ENCODE assay signal across 1 cellular context in genomic region chr1:156643266-156644092, GRCh38.
TF ChIP-seq lines count a peak whose summit lies in the region.

No MANE protein-coding gene starts in this region.

TF ChIP-seq in IMR-90, 13 proteins besides CTCF, POLR2A, EP300 and RAD21:
- TF ChIP-seq BHLHE40 (IDR thresholded peaks at IDR 0.05; ENCODE audit: low read depth, low read length) (no peak), MXI1 (IDR thresholded peaks at IDR 0.05; ENCODE audit: borderline replicate concordance, low read depth, low read length) (no peak), CHD1 (IDR thresholded peaks at IDR 0.05; ENCODE audit: low read depth, low read length) (no peak), SMC3 (IDR thresholded peaks at IDR 0.05; ENCODE audit: low read depth, low read length) (no peak), USF2 (IDR thresholded peaks at IDR 0.05; ENCODE audit: low read depth, low read length) (no peak), FOS (IDR thresholded peaks at IDR 0.05; ENCODE audit: low read depth, low read length) (no peak), MAZ (IDR thresholded peaks at IDR 0.05; ENCODE audit: borderline replicate concordance, low read depth, low read length) (no peak), RCOR1 (IDR thresholded peaks at IDR 0.05; ENCODE audit: insufficient replicate concordance, low read length) (no peak), RFX5 (IDR thresholded peaks at IDR 0.05; ENCODE audit: low read depth, low read length) (no peak), ELK1 (IDR thresholded peaks at IDR 0.05; ENCODE audit: borderline replicate concordance, low read depth, low read length) (no peak), MAFK (IDR thresholded peaks at IDR 0.05; ENCODE audit: low read depth, low read length) (no peak), NFE2L2 (IDR thresholded peaks at IDR 0.05; ENCODE audit: low read depth, low read length) (no peak), CEBPB (IDR thresholded peaks at IDR 0.05; ENCODE audit: low read depth, low read length) (no peak)
